Comparison of ENCODE assay signal across 20 cellular contexts in genomic region chr10:43059336-43059720, GRCh38. TPM values are rescaled to one million over a fixed set of nuclear protein-coding genes. Genes with fewer than 3 reads are reported as not detected.
"Had no signal": no experiment of that assay in that cellular context is flagged by ENCODE, and none has a peak within 500 bp of the region (broad histone marks: within the 10 kb centered on the region; RNA-seq: fewer than 3 reads in every experiment).

No MANE protein-coding gene starts in this region.

- H3K27ac Mint-ChIP-seq: memory B cell; naive B cell; natural killer cell treated with Interleukin-12 subunit alpha and Interleukin-12 subunit beta and Interleukin-15 and Interleukin-18, amount 100 ng/mL, for 72 hours; stimulated activated memory B cell treated with anti-CD40 and anti-IgM and Interleukin-4, amounts not matched to agents 10 μg/mL and 1 μg/mL and 100 μg/mL, for 72 hours; type B pancreatic cell had no signal

- DNase-seq: cerebellar nuclear complex; dorsolateral prefrontal cortex; effector CD4-positive, alpha-beta T cell; head of caudate nucleus; naive B cell; sigmoid colon; stimulated activated CD4-positive, alpha-beta T cell treated with anti-CD3 and anti-CD28 coated beads, Interleukin-4, amount 100 ng/mL, for 4 hours; stimulated activated naive CD8-positive, alpha-beta T cell treated with anti-CD3 and anti-CD28 coated beads, Interleukin-15, Interleukin-2, amounts not matched to agents 100 U/mL and 50 U/mL, for 24 hours; substantia nigra; testis; tibial artery had no signal

- H3K27ac ChIP-seq: dorsolateral prefrontal cortex, psoas muscle, sigmoid colon, testis, tibial artery had no signal

- H3K4me1 ChIP-seq: psoas muscle, sigmoid colon, testis, tibial artery had no signal

- H3K36me3 Mint-ChIP-seq: memory B cell; naive B cell; natural killer cell treated with Interleukin-12 subunit alpha and Interleukin-12 subunit beta and Interleukin-15 and Interleukin-18, amount 100 ng/mL, for 72 hours; stimulated activated memory B cell treated with anti-CD40 and anti-IgM and Interleukin-4, amounts not matched to agents 10 μg/mL and 1 μg/mL and 100 μg/mL, for 72 hours; type B pancreatic cell had no signal

- H3K36me3 ChIP-seq: left ventricle myocardium inferior, sigmoid colon, tibial artery had no signal

- H3K4me3 ChIP-seq: dorsolateral prefrontal cortex, left ventricle myocardium inferior, lung, psoas muscle, sigmoid colon, testis, tibial artery had no signal

- H3K4me3 Mint-ChIP-seq: memory B cell; naive B cell; natural killer cell treated with Interleukin-12 subunit alpha and Interleukin-12 subunit beta and Interleukin-15 and Interleukin-18, amount 100 ng/mL, for 72 hours; neural crest cell; stimulated activated memory B cell treated with anti-CD40 and anti-IgM and Interleukin-4, amounts not matched to agents 10 μg/mL and 1 μg/mL and 100 μg/mL, for 72 hours; type B pancreatic cell had no signal

- H3K27me3 ChIP-seq: sigmoid colon, testis had no signal

- H3K9me3 ChIP-seq: left ventricle myocardium inferior, psoas muscle, sigmoid colon, testis, tibial artery had no signal

- H3K4me1 Mint-ChIP-seq: neural crest cell; stimulated activated memory B cell treated with anti-CD40 and anti-IgM and Interleukin-4, amounts not matched to agents 10 μg/mL and 1 μg/mL and 100 μg/mL, for 72 hours had no signal

- ATAC-seq: right cardiac atrium; stimulated activated memory B cell treated with anti-CD40 and anti-IgM and Interleukin-4, amounts not matched to agents 10 μg/mL and 1 μg/mL and 100 μg/mL, for 72 hours; stimulated activated naive CD8-positive, alpha-beta T cell treated with anti-CD3 and anti-CD28 coated beads, Interleukin-15, Interleukin-2, amounts not matched to agents 100 U/mL and 50 U/mL, for 24 hours had no signal

- H3K9me3 Mint-ChIP-seq: memory B cell; naive B cell; natural killer cell treated with Interleukin-12 subunit alpha and Interleukin-12 subunit beta and Interleukin-15 and Interleukin-18, amount 100 ng/mL, for 72 hours; neural crest cell; stimulated activated memory B cell treated with anti-CD40 and anti-IgM and Interleukin-4, amounts not matched to agents 10 μg/mL and 1 μg/mL and 100 μg/mL, for 72 hours; type B pancreatic cell had no signal

RNA-seq across cellular contexts. Expression of gene RET, which starts 17.5 kb away (rescaled TPM):
- total RNA-seq: natural killer cell treated with Interleukin-12 subunit alpha and Interleukin-12 subunit beta and Interleukin-15 and Interleukin-18, amount 100 ng/mL, for 72 hours had no signal
